Comparison of ENCODE assay signal across 26 cellular contexts in the genomic region with DNA sequence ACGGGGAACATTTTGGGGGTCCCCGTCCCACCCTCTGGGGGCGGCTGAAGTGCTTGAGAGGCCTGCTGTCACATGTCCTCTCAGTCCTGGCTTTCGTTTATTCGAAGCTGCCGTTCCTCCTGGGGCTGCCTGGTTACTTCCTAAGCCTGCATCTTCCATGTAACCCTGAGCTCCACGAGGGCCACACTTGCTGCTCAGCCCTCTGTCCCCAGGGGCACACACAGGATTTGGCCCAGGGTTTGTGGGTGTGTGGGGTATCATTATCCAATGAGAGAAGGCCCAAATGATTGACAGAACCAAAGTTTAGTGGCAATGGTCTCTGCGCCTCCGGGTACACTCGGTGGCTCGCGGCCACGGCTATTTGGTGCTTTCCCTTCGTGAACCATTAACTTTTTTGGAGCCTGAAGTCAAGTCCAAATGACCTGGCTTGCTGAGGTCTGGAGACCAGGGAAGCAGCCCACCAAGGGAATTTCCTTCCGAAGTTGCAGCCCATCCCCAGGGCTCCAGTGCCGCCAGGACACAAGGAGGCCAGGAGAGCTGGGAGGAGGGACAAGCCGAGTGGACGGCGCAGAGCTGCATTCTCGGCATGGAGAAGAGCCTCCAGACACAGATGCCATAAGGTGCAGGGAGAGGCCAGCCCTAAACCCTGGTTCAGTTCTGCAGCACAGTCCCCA.
"Had no signal": no experiment of that assay in that cellular context is flagged by ENCODE, and none has a peak within 500 bp of the region (broad histone marks: within the 10 kb centered on the region; RNA-seq: fewer than 3 reads in every experiment).

No MANE protein-coding gene starts in this region.

- H3K27me3 ChIP-seq: ovary, upper lobe of right lung had no signal

- H3K4me3 ChIP-seq: left ventricle myocardium inferior, lung, ovary, prostate gland, skin epidermis, suprapubic skin, thoracic aorta, tibial artery, upper lobe of right lung had no signal

- H3K36me3 Mint-ChIP-seq: immature natural killer cell; stimulated activated naive B cell treated with anti-CD40 and anti-IgM and Interleukin-4, amounts not matched to agents 10 μg/mL and 1 μg/mL and 100 μg/mL, for 72 hours had no signal

- FAIRE-seq: islet of Langerhans, kidney, urothelium cell line had no signal

- ATAC-seq: left colon; naive thymus-derived CD8-positive, alpha-beta T cell; right cardiac atrium; sciatic nerve; stimulated activated naive B cell treated with anti-CD40 and anti-IgM and Interleukin-4, amounts not matched to agents 10 μg/mL and 1 μg/mL and 100 μg/mL, for 72 hours; stimulated activated naive CD8-positive, alpha-beta T cell treated with anti-CD3 and anti-CD28 coated beads, Interleukin-15, Interleukin-2, amounts not matched to agents 100 U/mL and 50 U/mL, for 24 hours; upper lobe of right lung had no signal

- H3K4me3 Mint-ChIP-seq: immature natural killer cell; naive thymus-derived CD8-positive, alpha-beta T cell; stimulated activated naive B cell treated with anti-CD40 and anti-IgM and Interleukin-4, amounts not matched to agents 10 μg/mL and 1 μg/mL and 100 μg/mL, for 72 hours had no signal

- H3K4me1 ChIP-seq: left ventricle myocardium inferior, prostate gland, suprapubic skin, tibial artery, upper lobe of right lung had no signal

- H3K27ac Mint-ChIP-seq: immature natural killer cell; naive thymus-derived CD8-positive, alpha-beta T cell; stimulated activated naive B cell treated with anti-CD40 and anti-IgM and Interleukin-4, amounts not matched to agents 10 μg/mL and 1 μg/mL and 100 μg/mL, for 72 hours had no signal

- H3K4me1 Mint-ChIP-seq: immature natural killer cell; naive thymus-derived CD8-positive, alpha-beta T cell had no signal

- DNase-seq: hypothalamus; immature natural killer cell; kidney; left colon; left ventricle myocardium inferior; naive thymus-derived CD8-positive, alpha-beta T cell; ovary; retina; right cardiac atrium; stimulated activated CD4-positive, alpha-beta T cell treated with anti-CD3 and anti-CD28 coated beads, Interleukin-12 subunit alpha, Interleukin-12 subunit beta, amount 100 ng/mL, for 4 hours; stimulated activated CD4-positive, alpha-beta T cell treated with anti-CD3 and anti-CD28 coated beads, Interleukin-15, amount 100 ng/mL, for 24 hours; stimulated activated CD4-positive, alpha-beta T cell treated with anti-CD3 and anti-CD28 coated beads, Interleukin-2, amount 100 ng/mL, for 24 hours; stimulated activated CD4-positive, alpha-beta T cell treated with anti-CD3 and anti-CD28 coated beads, Interleukin-4, amount 100 ng/mL, for 1 hour; stimulated activated naive B cell treated with anti-CD40 and anti-IgM and Interleukin-4, amounts not matched to agents 10 μg/mL and 1 μg/mL and 100 μg/mL, for 72 hours; stimulated activated naive CD8-positive, alpha-beta T cell treated with anti-CD3 and anti-CD28 coated beads, Interleukin-15, Interleukin-2, amounts not matched to agents 100 U/mL and 50 U/mL, for 24 hours; tibial artery; trophoblast cell; upper lobe of right lung had no signal

- H3K9me3 Mint-ChIP-seq: immature natural killer cell had no signal

- H3K27ac ChIP-seq: left ventricle myocardium inferior, ovary, prostate gland, skin epidermis, suprapubic skin, thoracic aorta, tibial artery, upper lobe of right lung had no signal

- H3K36me3 ChIP-seq: left ventricle myocardium inferior, ovary, prostate gland, suprapubic skin, thoracic aorta, tibial artery, upper lobe of right lung had no signal

- H3K9me3 ChIP-seq: prostate gland, suprapubic skin, upper lobe of right lung had no signal
